Comparison of ENCODE assay signal across 24 cellular contexts in genomic region chr18:7957297-7957696, GRCh38.
A peak's percentile ranks its signal among the peaks of the same experiment; 100 is the strongest.
DNase-seq lines count a peak whose midpoint lies in the region; ATAC-seq and TF ChIP-seq lines count a peak whose summit lies in the region.
"Had no signal": no experiment of that assay in that cellular context is flagged by ENCODE, and none has a peak within 500 bp of the region (broad histone marks: within the 10 kb centered on the region; RNA-seq: fewer than 3 reads in every experiment).

No MANE protein-coding gene starts in this region.

- no peak for DNase-seq in activated naive CD4-positive, alpha-beta T cell treated with anti-CD3 and anti-CD28 coated beads, Interleukin-2, amount 10 ng/mL, durations not matched to agents 7 days and 5 days
- DNase-seq in activated naive CD4-positive, alpha-beta T cell treated with anti-CD3 and anti-CD28 coated beads, Interleukin-2, amount 50 U/mL, for 72 hours (ENCODE audit: low spot score in 2 of 2), result no peak
- DNase-seq in Calu3 (no peak), osteocyte (ENCODE audit: extremely low spot score, unreplicated experiment) (no peak), G401 (ENCODE audit: low spot score) (no peak)
- DNase-seq in activated CD4-positive, alpha-beta memory T cell treated with anti-CD3 and anti-CD28 coated beads, Interleukin-2, amount 10 ng/mL, durations not matched to agents 7 days and 5 days, result no peak
- DNase-seq: activated naive CD8-positive, alpha-beta T cell treated with anti-CD3 and anti-CD28 coated beads for 36 hours; anterior cingulate cortex; DND-41; effector CD4-positive, alpha-beta T cell; GOT3; HFFc6; hippocampal formation; NCI-H1105; NCI-H187 treated with DMSO at 0.1 percent for 48 hours; NCI-H2171 treated with DMSO at 0.1 percent for 48 hours; NCI-H510A; RPMI8226; stimulated activated naive B cell treated with anti-CD40 and anti-IgM and Interleukin-4, amounts not matched to agents 10 μg/mL and 1 μg/mL and 100 μg/mL, for 72 hours; substantia nigra; trophoblast cell had no signal

- in situ Hi-C loops in G401 (cut with HindIII; ENCODE audit: low sequenced_read_pairs), result no loop called here

- peak overlapping the region; percentile 69 for H3K27ac Mint-ChIP-seq in activated naive CD4-positive, alpha-beta T cell treated with anti-CD3 and anti-CD28 coated beads, Interleukin-2, amount 10 ng/mL, durations not matched to agents 7 days and 5 days
- H3K27ac Mint-ChIP-seq in activated naive CD4-positive, alpha-beta T cell treated with anti-CD3 and anti-CD28 coated beads, Interleukin-2, amount 50 U/mL, for 72 hours, result peak overlapping the region in 1 of 2 donors; percentile 18
- H3K27ac Mint-ChIP-seq in Calu3 (ENCODE audit: unreplicated experiment) (peak overlapping the region; percentile 13), osteocyte (ENCODE audit: unreplicated experiment) (peak overlapping the region; percentile 67)
- peak overlapping the region; percentile 88 for H3K27ac Mint-ChIP-seq in activated CD4-positive, alpha-beta memory T cell treated with anti-CD3 and anti-CD28 coated beads, Interleukin-2, amount 10 ng/mL, durations not matched to agents 7 days and 5 days
- H3K27ac Mint-ChIP-seq: activated naive CD8-positive, alpha-beta T cell treated with anti-CD3 and anti-CD28 coated beads for 36 hours; nephron; stimulated activated naive B cell treated with anti-CD40 and anti-IgM and Interleukin-4, amounts not matched to agents 10 μg/mL and 1 μg/mL and 100 μg/mL, for 72 hours had no signal

- no peak for ATAC-seq in activated naive CD4-positive, alpha-beta T cell treated with anti-CD3 and anti-CD28 coated beads, Interleukin-2, amount 50 U/mL, for 72 hours
- no peak for ATAC-seq in GM21367 (IDR thresholded peaks at IDR 0.05; ENCODE audit: unreplicated experiment)
- ATAC-seq: K562; stimulated activated naive B cell treated with anti-CD40 and anti-IgM and Interleukin-4, amounts not matched to agents 10 μg/mL and 1 μg/mL and 100 μg/mL, for 72 hours had no signal

- intact Hi-C loops in Calu3 (cut with micrococcal nuclease; ENCODE audit: unreplicated experiment), result no loop called here

- peaks cover 24% of the 10 kb centered on the region for H3K4me1 Mint-ChIP-seq in activated naive CD4-positive, alpha-beta T cell treated with anti-CD3 and anti-CD28 coated beads, Interleukin-2, amount 10 ng/mL, durations not matched to agents 7 days and 5 days
- H3K4me1 Mint-ChIP-seq in Calu3 (ENCODE audit: low read depth, unreplicated experiment) (peaks cover 40% of the 10 kb centered on the region), osteocyte (ENCODE audit: unreplicated experiment) (peaks cover 48% of the 10 kb centered on the region)
- peaks cover 48% of the 10 kb centered on the region for H3K4me1 Mint-ChIP-seq in activated CD4-positive, alpha-beta memory T cell treated with anti-CD3 and anti-CD28 coated beads, Interleukin-2, amount 10 ng/mL, durations not matched to agents 7 days and 5 days
- H3K4me1 Mint-ChIP-seq: activated naive CD8-positive, alpha-beta T cell treated with anti-CD3 and anti-CD28 coated beads for 36 hours; nephron; stimulated activated naive B cell treated with anti-CD40 and anti-IgM and Interleukin-4, amounts not matched to agents 10 μg/mL and 1 μg/mL and 100 μg/mL, for 72 hours had no signal

- H3K27me3 Mint-ChIP-seq in activated naive CD4-positive, alpha-beta T cell treated with anti-CD3 and anti-CD28 coated beads, Interleukin-2, amount 10 ng/mL, durations not matched to agents 7 days and 5 days, result no peaks in the 10 kb centered on the region
- H3K27me3 Mint-ChIP-seq in Calu3 (ENCODE audit: unreplicated experiment) (no peaks in the 10 kb centered on the region), osteocyte (ENCODE audit: unreplicated experiment) (no peaks in the 10 kb centered on the region)
- no peaks in the 10 kb centered on the region for H3K27me3 Mint-ChIP-seq in activated CD4-positive, alpha-beta memory T cell treated with anti-CD3 and anti-CD28 coated beads, Interleukin-2, amount 10 ng/mL, durations not matched to agents 7 days and 5 days
- H3K27me3 Mint-ChIP-seq: activated naive CD8-positive, alpha-beta T cell treated with anti-CD3 and anti-CD28 coated beads for 36 hours; stimulated activated naive B cell treated with anti-CD40 and anti-IgM and Interleukin-4, amounts not matched to agents 10 μg/mL and 1 μg/mL and 100 μg/mL, for 72 hours had no signal

- CTCF ChIA-PET in activated naive CD4-positive, alpha-beta T cell treated with anti-CD3 and anti-CD28 coated beads, Interleukin-2, amount 10 ng/mL, durations not matched to agents 7 days and 5 days (lab: Charles Lee), result no interaction called here
- CTCF ChIA-PET in Calu3 (lab: Charles Lee), result no interaction called here
- CTCF ChIA-PET in activated CD4-positive, alpha-beta memory T cell treated with anti-CD3 and anti-CD28 coated beads, Interleukin-2, amount 10 ng/mL, durations not matched to agents 7 days and 5 days (lab: Charles Lee), result no interaction called here

- peak overlapping the region; percentile 11 for H3K4me3 Mint-ChIP-seq in activated naive CD4-positive, alpha-beta T cell treated with anti-CD3 and anti-CD28 coated beads, Interleukin-2, amount 10 ng/mL, durations not matched to agents 7 days and 5 days
- H3K4me3 Mint-ChIP-seq in Calu3 (ENCODE audit: low read depth, unreplicated experiment) (no peak overlapping the region), osteocyte (ENCODE audit: unreplicated experiment) (no peak overlapping the region)
- peak overlapping the region; percentile 61 for H3K4me3 Mint-ChIP-seq in activated CD4-positive, alpha-beta memory T cell treated with anti-CD3 and anti-CD28 coated beads, Interleukin-2, amount 10 ng/mL, durations not matched to agents 7 days and 5 days
- H3K4me3 Mint-ChIP-seq: activated naive CD8-positive, alpha-beta T cell treated with anti-CD3 and anti-CD28 coated beads for 36 hours; HFFc6; nephron; stimulated activated naive B cell treated with anti-CD40 and anti-IgM and Interleukin-4, amounts not matched to agents 10 μg/mL and 1 μg/mL and 100 μg/mL, for 72 hours had no signal

- no peak for TF ChIP-seq CTCF in Calu3 (IDR thresholded peaks at IDR 0.05; ENCODE audit: unreplicated experiment)
- TF ChIP-seq CTCF in osteocyte (IDR thresholded peaks at IDR 0.05), result no peak

- POLR2A ChIA-PET in activated CD4-positive, alpha-beta memory T cell treated with anti-CD3 and anti-CD28 coated beads, Interleukin-2, amount 10 ng/mL, durations not matched to agents 7 days and 5 days (lab: Charles Lee), result no interaction called here

- H3K9me3 Mint-ChIP-seq in activated naive CD4-positive, alpha-beta T cell treated with anti-CD3 and anti-CD28 coated beads, Interleukin-2, amount 10 ng/mL, durations not matched to agents 7 days and 5 days, result peaks cover 3% of the 10 kb centered on the region
- H3K9me3 Mint-ChIP-seq in activated naive CD4-positive, alpha-beta T cell treated with anti-CD3 and anti-CD28 coated beads, Interleukin-2, amount 50 U/mL, for 72 hours, result peaks cover 0 to 3% of the 10 kb centered on the region in 2 donors
- no peaks in the 10 kb centered on the region for H3K9me3 Mint-ChIP-seq in Calu3 (ENCODE audit: low read depth, unreplicated experiment)
- H3K9me3 Mint-ChIP-seq in activated CD4-positive, alpha-beta memory T cell treated with anti-CD3 and anti-CD28 coated beads, Interleukin-2, amount 10 ng/mL, durations not matched to agents 7 days and 5 days, result peaks cover 4% of the 10 kb centered on the region
- H3K9me3 Mint-ChIP-seq in osteocyte (ENCODE audit: unreplicated experiment), result no peaks in the 10 kb centered on the region
- H3K9me3 Mint-ChIP-seq: activated naive CD8-positive, alpha-beta T cell treated with anti-CD3 and anti-CD28 coated beads for 36 hours; HFFc6; nephron had no signal

- no TSS peak for BruUV-seq in Calu3 (replicated peaks; lab: Mats Ljungman, UMichigan)

- no peaks in the 10 kb centered on the region for H3K36me3 Mint-ChIP-seq in activated naive CD4-positive, alpha-beta T cell treated with anti-CD3 and anti-CD28 coated beads, Interleukin-2, amount 10 ng/mL, durations not matched to agents 7 days and 5 days
- no peaks in the 10 kb centered on the region for H3K36me3 Mint-ChIP-seq in activated naive CD4-positive, alpha-beta T cell treated with anti-CD3 and anti-CD28 coated beads, Interleukin-2, amount 50 U/mL, for 72 hours
- H3K36me3 Mint-ChIP-seq in Calu3 (ENCODE audit: insufficient read depth, unreplicated experiment), result no peaks in the 10 kb centered on the region
- no peaks in the 10 kb centered on the region for H3K36me3 Mint-ChIP-seq in activated CD4-positive, alpha-beta memory T cell treated with anti-CD3 and anti-CD28 coated beads, Interleukin-2, amount 10 ng/mL, durations not matched to agents 7 days and 5 days (ENCODE audit: low read depth)
- H3K36me3 Mint-ChIP-seq in osteocyte (ENCODE audit: unreplicated experiment), result peaks cover 8% of the 10 kb centered on the region
- H3K36me3 Mint-ChIP-seq: activated naive CD8-positive, alpha-beta T cell treated with anti-CD3 and anti-CD28 coated beads for 36 hours; stimulated activated naive B cell treated with anti-CD40 and anti-IgM and Interleukin-4, amounts not matched to agents 10 μg/mL and 1 μg/mL and 100 μg/mL, for 72 hours had no signal

Comparison
In these comparisons a context has a peak if more than half of its experiments do, and no peak if none do; other contexts are left out.
1. H3K4me3 Mint-ChIP-seq: peak in activated naive CD4-positive, alpha-beta T cell treated with anti-CD3 and anti-CD28 coated beads, Interleukin-2, amount 10 ng/mL, durations not matched to agents 7 days and 5 days (single experiment) and activated CD4-positive, alpha-beta memory T cell treated with anti-CD3 and anti-CD28 coated beads, Interleukin-2, amount 10 ng/mL, durations not matched to agents 7 days and 5 days (single experiment); none in Calu3 (single experiment) and osteocyte (single experiment).